8 cellular contexts compared by ENCODE assay signal in genomic region chr16:81567987-81568748, GRCh38.
A peak's percentile ranks its signal among the peaks of the same experiment; 100 is the strongest.
DNase-seq lines count a peak whose midpoint lies in the region; ATAC-seq and TF ChIP-seq lines count a peak whose summit lies in the region.

No MANE protein-coding gene starts in this region.

- no TSS peak for BruUV-seq in Panc1 (replicated peaks; lab: Mats Ljungman, UMichigan)

- H3K27ac ChIP-seq in BLaER1 (peak overlapping the region; percentile 53; the same call in 1 of the 2 replicates), Panc1 (ENCODE audit: low read length) (peak overlapping the region; percentile 86), duodenal mucosa (ENCODE audit: low read depth, low read length) (peak overlapping the region; percentile 15)

- CTCF ChIA-PET in Panc1 (lab: Charles Lee), result interaction anchor here (0.6 kb wide), 1 partner anchor 129 kb away, joined by 7 read pairs; no protein-coding TSS in a partner anchor

- intact Hi-C loops in Panc1 (cut with micrococcal nuclease; ENCODE audit: unreplicated experiment), result no loop called here

- H3K4me3 ChIP-seq in BLaER1 (no peak overlapping the region), Panc1 (ENCODE audit: low read depth in 2 of 2, low read length in 2 of 2) (no peak overlapping the region; a peak in 1 of 4 replicates), duodenal mucosa (ENCODE audit: low read depth in 1 of 2, low read length in 2 of 2) (no peak overlapping the region)

- H4K20me1 ChIP-seq in BLaER1, result peaks cover 100% of the 10 kb centered on the region

- H3K4me1 ChIP-seq in BLaER1 (peaks cover 32% of the 10 kb centered on the region), Panc1 (ENCODE audit: control insufficient read depth, insufficient read depth, low read length) (peaks cover 40% of the 10 kb centered on the region), duodenal mucosa (ENCODE audit: control insufficient read depth in 1 of 2, insufficient read depth in 2 of 2, low read length in 2 of 2) (peaks cover 44 to 45% of the 10 kb centered on the region in 2 donors)

- H3K27me3 ChIP-seq in BLaER1 (no peaks in the 10 kb centered on the region), Panc1 (ENCODE audit: control insufficient read depth, insufficient read depth, low read length) (no peaks in the 10 kb centered on the region), duodenal mucosa (ENCODE audit: control insufficient read depth in 1 of 2, insufficient read depth in 2 of 2, low read length in 2 of 2) (no peaks in the 10 kb centered on the region)

- POLR2A ChIA-PET in Panc1 (lab: Charles Lee), result no interaction called here

- H3K9me3 ChIP-seq in BLaER1 (no peaks in the 10 kb centered on the region), Panc1 (ENCODE audit: control insufficient read depth, insufficient read depth, low read depth, low read length) (no peaks in the 10 kb centered on the region), duodenal mucosa (ENCODE audit: control insufficient read depth in 1 of 2, low read length in 2 of 2) (no peaks in the 10 kb centered on the region)

- peaks cover 40% of the 10 kb centered on the region for H3K36me3 ChIP-seq in BLaER1
- H3K36me3 ChIP-seq in Panc1 (ENCODE audit: control insufficient read depth, insufficient read depth, low read length), result no peaks in the 10 kb centered on the region
- H3K36me3 ChIP-seq in duodenal mucosa (ENCODE audit: control insufficient read depth in 1 of 2, insufficient read depth in 2 of 2, low read length in 2 of 2), result no peaks in the 10 kb centered on the region

- TF ChIP-seq CTCF in Panc1 (IDR thresholded peaks at IDR 0.05) (no peak), omental fat pad (IDR thresholded peaks at IDR 0.05) (no peak)

- no peak for DNase-seq in Panc1 (ENCODE audit: low read depth, low spot score)
- no peak for DNase-seq in omental fat pad (ENCODE audit: low spot score)
- DNase-seq in DMS 273 (lab: John Stamatoyannopoulos, UW; ENCODE audit: unreplicated experiment), result no peak
- DNase-seq in NCI-H1436 (lab: John Stamatoyannopoulos, UW), result no peak
- DNase-seq in T-helper 9 cell, result no peak

- 0 out of 2 replicates have a peak overlapping the region, but pooled peaks have one; percentile 24 for H3K9ac ChIP-seq in BLaER1
- peak overlapping the region in 1 of 2 donors; percentile 26 for H3K9ac ChIP-seq in duodenal mucosa (ENCODE audit: low read depth in 1 of 2, low read length in 2 of 2)

- peak overlapping the region; percentile 17 for H3K4me2 ChIP-seq in BLaER1

- peak; percentile 90 for ATAC-seq in Panc1
- peak; percentile 73 for ATAC-seq in omental fat pad (ENCODE audit: low FRiP score)
- no peak for ATAC-seq in HG03175 (IDR thresholded peaks at IDR 0.05; ENCODE audit: unreplicated experiment)

- in situ Hi-C loops in Panc1 (cut with HindIII; ENCODE audit: low pct_unique_long_range_greater_than_20kb, low sequenced_read_pairs), result no loop called here

Comparison
In these comparisons a context has a peak if more than half of its experiments do, and no peak if none do; other contexts are left out.
1. H3K27ac ChIP-seq: peak in every context shown above with its lines; median percentile 86 in Panc1; 53 in BLaER1; 15 in duodenal mucosa.